In the genomic region with DNA sequence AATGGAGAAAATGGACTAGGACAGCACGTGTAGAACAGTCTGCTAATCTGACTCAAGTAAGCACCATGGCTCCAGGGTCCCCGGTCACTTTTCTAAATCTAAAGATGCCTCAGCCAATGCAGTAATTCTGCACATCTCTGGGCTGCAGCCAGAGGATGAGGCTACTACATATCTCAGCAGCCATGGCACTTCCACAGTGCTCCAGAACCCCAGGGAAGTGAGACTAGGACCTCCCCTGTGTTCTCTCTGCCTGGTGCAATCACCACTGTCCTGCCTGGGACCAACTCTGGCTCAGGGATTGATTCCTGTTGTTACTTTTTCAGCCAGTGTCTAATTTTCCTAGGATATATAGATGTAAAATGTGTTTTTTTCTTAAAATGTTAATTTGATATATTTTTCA, we compare ENCODE assay signal across 18 cellular contexts.
A peak's percentile ranks its signal among the peaks of the same experiment; 100 is the strongest.
DNase-seq lines count a peak whose midpoint lies in the region; ATAC-seq and TF ChIP-seq lines count a peak whose summit lies in the region.
"Had no signal": no experiment of that assay in that cellular context is flagged by ENCODE, and none has a peak within 500 bp of the region (broad histone marks: within the 10 kb centered on the region; RNA-seq: fewer than 3 reads in every experiment).

No MANE protein-coding gene starts in this region.

- H3K9me3 Mint-ChIP-seq in H9, result no peaks in the 10 kb centered on the region

- no peak overlapping the region for H3K4me3 ChIP-seq in AG04450 (ENCODE audit: low read depth, low read length)
- H3K4me3 ChIP-seq in HCT116 (replicated peaks in 1 of 2; ENCODE audit: low read depth in 1 of 2, low read length in 2 of 2), result no peak overlapping the region
- no peak overlapping the region for H3K4me3 ChIP-seq in PC-3 (ENCODE audit: low read length)
- H3K4me3 ChIP-seq in SJCRH30, result no peak overlapping the region
- H3K4me3 ChIP-seq: A549 had no signal

- no peaks in the 10 kb centered on the region; the same call in 1 of the 2 replicates for H3K9me3 ChIP-seq in AG04450 (ENCODE audit: control insufficient read depth, insufficient read depth, low read length)
- no peaks in the 10 kb centered on the region for H3K9me3 ChIP-seq in HCT116 (ENCODE audit: control insufficient read depth in 1 of 2, insufficient read depth in 1 of 2, low read depth in 1 of 2, low read length in 2 of 2)
- H3K9me3 ChIP-seq in PC-3 (ENCODE audit: low read length), result no peaks in the 10 kb centered on the region
- H3K9me3 ChIP-seq in H9 (ENCODE audit: control insufficient read depth, low read depth, low read length), result no peaks in the 10 kb centered on the region
- H3K9me3 ChIP-seq in SJCRH30 (replicated peaks), result no peaks in the 10 kb centered on the region
- H3K9me3 ChIP-seq: A549, Caco-2 had no signal

- H3K9ac ChIP-seq in HCT116 (ENCODE audit: low read length) (no peak overlapping the region), PC-3 (ENCODE audit: low read length) (0 out of 2 replicates have a peak overlapping the region, but pooled peaks have one; percentile 13), H9 (ENCODE audit: extremely low read depth, insufficient read length, low read length) (no peak overlapping the region)

- no peak overlapping the region for H4K5ac ChIP-seq in H9 (ENCODE audit: insufficient read length, low read depth, low read length)

- H3K56ac ChIP-seq in H9 (ENCODE audit: insufficient read length, low read depth, low read length), result no peak overlapping the region

- TF ChIP-seq POLR2A in HCT116 (IDR thresholded peaks at IDR 0.05; ENCODE audit: borderline replicate concordance, extremely low read depth, insufficient read depth, insufficient read length), result no peak

- H3K4me1 Mint-ChIP-seq in H9, result peaks cover 9 to 17% of the 10 kb centered on the region in 2 experiments

- H3K23me2 ChIP-seq in H9 (ENCODE audit: insufficient read length, low read depth, low read length, poor library complexity, severe bottlenecking), result no peaks in the 10 kb centered on the region

- no peak for ATAC-seq in HCT116
- ATAC-seq in PC-3, result no peak

- H3K36me3 ChIP-seq in HCT116 (ENCODE audit: control insufficient read depth in 1 of 2, insufficient read depth in 2 of 2, low read length in 2 of 2), result no peaks in the 10 kb centered on the region
- no peaks in the 10 kb centered on the region for H3K36me3 ChIP-seq in PC-3 (ENCODE audit: low read depth, low read length)
- H3K36me3 ChIP-seq in SJCRH30, result no peaks in the 10 kb centered on the region

- no peaks in the 10 kb centered on the region for H3K79me1 ChIP-seq in H9 (ENCODE audit: insufficient read depth, low read depth, low read length, poor library complexity, severe bottlenecking)

- H3K4me1 ChIP-seq in HCT116 (ENCODE audit: control insufficient read depth in 1 of 2, insufficient read depth in 2 of 2, low read length in 2 of 2), result peaks cover 4 to 12% of the 10 kb centered on the region in 2 experiments; a peak in 3 of 4 replicates
- peaks cover 26% of the 10 kb centered on the region for H3K4me1 ChIP-seq in PC-3 (ENCODE audit: insufficient read depth, low read length)
- H3K4me1 ChIP-seq in H9 (ENCODE audit: insufficient read depth, low read length), result no peaks in the 10 kb centered on the region
- no peaks in the 10 kb centered on the region for H3K4me1 ChIP-seq in SJCRH30
- H3K4me1 ChIP-seq: Caco-2 had no signal

- H3T11ph ChIP-seq in H9 (ENCODE audit: low read length), result no peak overlapping the region

- H2BK5ac ChIP-seq in H9 (ENCODE audit: insufficient read length, low read length), result no peak overlapping the region

- H3K14ac ChIP-seq in H9 (ENCODE audit: insufficient read depth, low read length), result no peak overlapping the region

- intact Hi-C loops in HCT116 (cut with micrococcal nuclease), result no loop called here
- intact Hi-C loops in PC-3 (cut with micrococcal nuclease), result loop anchor here (5.0 kb wide), 1 partner anchor 35 kb away; no protein-coding TSS in a partner anchor

- no peak overlapping the region for H2BK20ac ChIP-seq in H9 (ENCODE audit: low read depth, low read length, poor library complexity, severe bottlenecking)

- H4K91ac ChIP-seq in H9 (ENCODE audit: insufficient read length, low read depth, low read length), result no peak overlapping the region

- no peaks in the 10 kb centered on the region for H3K9me2 ChIP-seq in HCT116 (ENCODE audit: insufficient read depth)
- no peaks in the 10 kb centered on the region for H3K9me2 ChIP-seq in PC-3 (replicated peaks; ENCODE audit: low read length)

- H3F3A ChIP-seq in PC-3 (ENCODE audit: low read length, unreplicated experiment), result no peaks in the 10 kb centered on the region

- peak overlapping the region; percentile 31 for H3K27ac ChIP-seq in AG04450 (ENCODE audit: low read depth, low read length)
- H3K27ac ChIP-seq in HCT116 (ENCODE audit: low read depth, low read length), result no peak overlapping the region
- H3K27ac ChIP-seq in PC-3 (ENCODE audit: low read length), result peak overlapping the region; percentile 97
- peak overlapping the region; percentile 98 for H3K27ac ChIP-seq in epithelial cell of prostate
- no peak overlapping the region for H3K27ac ChIP-seq in H9 (ENCODE audit: insufficient read length, low read depth, low read length)
- H3K27ac ChIP-seq in SJCRH30, result no peak overlapping the region

- H3K36me3 Mint-ChIP-seq in H9 (ENCODE audit: insufficient read depth in 1 of 3, low read depth in 3 of 3), result no peaks in the 10 kb centered on the region
- H3K36me3 Mint-ChIP-seq: CD4-positive, CD25-positive, alpha-beta regulatory T cell had no signal

- WGBS in H9 (ENCODE audit: extremely low coverage, insufficient read length, low lambda C conversion rate), result no CpG with 5 or more reads among the region's 2 CpGs

- RAD21 ChIA-PET in HCT116 (lab: Charles Lee; ENCODE audit: low non-redundant PET in 1 of 2, low total read pairs in 2 of 2, uncharacterized antibody in 2 of 2, unreplicated experiment in 2 of 2), result no interaction called here

- no peaks in the 10 kb centered on the region for H4K20me1 ChIP-seq in HCT116 (ENCODE audit: insufficient read depth)
- H4K20me1 ChIP-seq in PC-3 (ENCODE audit: low read length), result no peaks in the 10 kb centered on the region
- H4K20me1 ChIP-seq in H9 (ENCODE audit: control insufficient read depth, insufficient read depth, insufficient read length), result no peaks in the 10 kb centered on the region

- H4K8ac ChIP-seq in H9 (replicated peaks; ENCODE audit: insufficient read length, low read depth, low read length), result no peak overlapping the region

- CTCF ChIA-PET in AG04450 (lab: Charles Lee), result interaction anchor here (1.3 to 2.8 kb wide), 4 partner anchors 9 to 109 kb away, joined by 3 to 16 read pairs (median 6); no protein-coding TSS in a partner anchor
- CTCF ChIA-PET in HCT116 (lab: Charles Lee), result interaction anchor here (1.4 to 2.5 kb wide), 6 partner anchors 11 to 95 kb away, joined by 4 to 26 read pairs (median 8); no protein-coding TSS in a partner anchor
- CTCF ChIA-PET in PC-3 (lab: Charles Lee), result interaction anchor here (0.6 to 1.2 kb wide), 2 partner anchors 25 to 96 kb away, joined by 3 read pairs; no protein-coding TSS in a partner anchor

- H3K27ac Mint-ChIP-seq in H9, result no peak overlapping the region
- H3K27ac Mint-ChIP-seq: CD4-positive, CD25-positive, alpha-beta regulatory T cell had no signal

- H2BK120ac ChIP-seq in H9 (ENCODE audit: low read depth, low read length, poor library complexity, severe bottlenecking), result no peak overlapping the region

- no peak overlapping the region for H3K18ac ChIP-seq in H9 (ENCODE audit: insufficient read length, low read depth, low read length)

- no peak overlapping the region for H2AFZ ChIP-seq in HCT116 (ENCODE audit: low read depth, low read length, poor library complexity, severe bottlenecking)
- H2AFZ ChIP-seq in PC-3 (ENCODE audit: low read length), result no peak overlapping the region
- no peak overlapping the region for H2AFZ ChIP-seq in H9 (ENCODE audit: low read length)

- H3K79me2 ChIP-seq in HCT116 (ENCODE audit: insufficient read depth, low read length) (no peaks in the 10 kb centered on the region), PC-3 (ENCODE audit: low read length) (no peaks in the 10 kb centered on the region), H9 (ENCODE audit: insufficient read depth, low read length) (no peaks in the 10 kb centered on the region)

- H2BK15ac ChIP-seq in H9 (ENCODE audit: low read depth, low read length), result no peak overlapping the region

- H3K4me2 ChIP-seq in HCT116 (ENCODE audit: low read length), result peak overlapping the region; percentile 62; the same call in 1 of the 2 replicates
- peak overlapping the region; percentile 75; the same call in 1 of the 2 replicates for H3K4me2 ChIP-seq in PC-3 (ENCODE audit: low read length)
- no peak overlapping the region for H3K4me2 ChIP-seq in H9 (ENCODE audit: insufficient read depth, insufficient read length, low read length)

- POLR2A ChIA-PET in AG04450 (lab: Yijun Ruan, JAX) (interaction anchor here (0.7 kb wide), 1 partner anchor 36 kb away, joined by 3 read pairs; no protein-coding TSS in a partner anchor), HCT116 (lab: Charles Lee) (no interaction called here), PC-3 (lab: Charles Lee; ENCODE audit: unreplicated experiment) (no interaction called here)

- BruUV-seq in HCT116 (replicated peaks; lab: Mats Ljungman, UMichigan), result no TSS peak
- BruUV-seq in PC-3 (replicated peaks; lab: Mats Ljungman, UMichigan), result no TSS peak

- H2AK5ac ChIP-seq in H9 (ENCODE audit: insufficient read length, low read length), result no peak overlapping the region

- H2BK12ac ChIP-seq in H9 (ENCODE audit: insufficient read length, low read depth, low read length), result no peak overlapping the region

- H3K27me3 ChIP-seq in AG04450 (ENCODE audit: control insufficient read depth, insufficient read depth, low read length) (no peaks in the 10 kb centered on the region), HCT116 (ENCODE audit: insufficient read depth, low read length) (no peaks in the 10 kb centered on the region), PC-3 (ENCODE audit: low read length) (no peaks in the 10 kb centered on the region), H9 (ENCODE audit: insufficient read depth, low read length) (peaks cover 21% of the 10 kb centered on the region), SJCRH30 (no peaks in the 10 kb centered on the region; the same call in 1 of the 2 replicates)

- no peak overlapping the region for H3K23ac ChIP-seq in H9 (ENCODE audit: insufficient read length, low read depth, low read length)

- no peak for TF ChIP-seq RAD21 in HCT116 (IDR thresholded peaks at IDR 0.05; ENCODE audit: low read depth)

- in situ Hi-C loops in GM13976 (cut with MboI; ENCODE audit: low sequenced_read_pairs, unreplicated experiment), result no loop called here

- H3K27me3 Mint-ChIP-seq in H9 (ENCODE audit: low read depth), result peaks cover 80% of the 10 kb centered on the region

- DNase-seq in AG04450 (ENCODE audit: low read depth, low spot score) (no peak), HCT116 (ENCODE audit: low read depth, low spot score) (no peak), PC-3 (no peak), epithelial cell of prostate (ENCODE audit: low read depth, low spot score) (no peak), GM13976 (ENCODE audit: low spot score) (no peak), H9 (no peak), SJCRH30 (no peak), foreskin melanocyte (no peak)
- DNase-seq: Caco-2; CD4-positive, CD25-positive, alpha-beta regulatory T cell; DMS153; H7; NCI-H1417; NCI-H187 treated with DMSO at 0.1 percent for 48 hours; NCI-H446; NCI-H748 treated with DMSO at 0.1 percent for 48 hours; SHP77 had no signal

- no peak for TF ChIP-seq CTCF in AG04450 (IDR thresholded peaks at IDR 0.05; ENCODE audit: low read depth, low read length)
- no peak for TF ChIP-seq CTCF in HCT116 (IDR thresholded peaks at IDR 0.05 in 2 of 3, conservative IDR thresholded peaks at IDR 0.05 in 1 of 3; ENCODE audit: borderline replicate concordance in 1 of 3, insufficient read depth in 1 of 3, low read depth in 2 of 3, low read length in 2 of 3)
- TF ChIP-seq CTCF in PC-3 (conservative IDR thresholded peaks at IDR 0.05; ENCODE audit: low read depth, low read length), result no peak
- TF ChIP-seq CTCF in GM13976 (IDR thresholded peaks at IDR 0.05; ENCODE audit: borderline replicate concordance, control extremely low read depth, extremely low read depth, insufficient read depth, missing control alignments), result no peak
- TF ChIP-seq CTCF in H9 (conservative IDR thresholded peaks at IDR 0.05), result no peak

- H3K4ac ChIP-seq in H9 (ENCODE audit: low read depth, low read length), result no peak overlapping the region

- H3K4me3 Mint-ChIP-seq in H9, result no peak overlapping the region
- H3K4me3 Mint-ChIP-seq: CD4-positive, CD25-positive, alpha-beta regulatory T cell had no signal

Comparison
In these comparisons a context has a peak if more than half of its experiments do, and no peak if none do; other contexts are left out.
1. H3K27ac ChIP-seq: peak in AG04450 (single experiment), PC-3 (single experiment) and epithelial cell of prostate (single experiment); none in HCT116 (single experiment), H9 (single experiment) and SJCRH30 (single experiment).